1 cellular context compared by ENCODE assay signal in genomic region chr20:31514154-31515071, GRCh38.
A peak's percentile ranks its signal among the peaks of the same experiment; 100 is the strongest.
TF ChIP-seq lines count a peak whose summit lies in the region.

TSS of gene HM13 (plus strand) at chr20:31514442. CDS start at chr20:31514552, 110 bp downstream.

TF ChIP-seq in HepG2, 621 proteins besides CTCF, POLR2A, EP300 and RAD21 (continued from another document and continues in another):
- TF ChIP-seq ARID5B (CRISPR knock-in tag; IDR thresholded peaks at IDR 0.05) (peak; percentile 73), RCOR2 (CRISPR knock-in tag; IDR thresholded peaks at IDR 0.05) (no peak), ZBTB10 (CRISPR knock-in tag; IDR thresholded peaks at IDR 0.05; ENCODE audit: borderline replicate concordance) (peak; percentile 51; the same call in 1 of the 2 replicates), ZNF101 (CRISPR knock-in tag; IDR thresholded peaks at IDR 0.05; ENCODE audit: borderline replicate concordance, low read depth) (peak; percentile 84; the same call in 1 of the 2 replicates), ZNF552 (CRISPR knock-in tag; IDR thresholded peaks at IDR 0.05; ENCODE audit: borderline replicate concordance) (peak; percentile 96), SUZ12 (IDR thresholded peaks at IDR 0.05; ENCODE audit: low read depth, low read length) (no peak), E2F2 (CRISPR knock-in tag; IDR thresholded peaks at IDR 0.05; ENCODE audit: borderline replicate concordance) (peak; percentile 95; the same call in 1 of the 2 replicates), ZNF350 (CRISPR knock-in tag; IDR thresholded peaks at IDR 0.05; ENCODE audit: borderline replicate concordance, low read depth) (peak; percentile 85), ZNF776 (CRISPR knock-in tag; IDR thresholded peaks at IDR 0.05) (peak; percentile 96), DMAP1 (CRISPR knock-in tag; IDR thresholded peaks at IDR 0.05) (peak; percentile 99), ATF3 (CRISPR knock-in tag; IDR thresholded peaks at IDR 0.05) (peak; percentile 70), YEATS4 (CRISPR knock-in tag; IDR thresholded peaks at IDR 0.05; ENCODE audit: borderline replicate concordance) (peak; percentile 100), ZNF839 (CRISPR knock-in tag; IDR thresholded peaks at IDR 0.05; ENCODE audit: borderline replicate concordance) (peak; percentile 79; the same call in 1 of the 2 replicates), SNAPC4 (CRISPR knock-in tag; IDR thresholded peaks at IDR 0.05) (0 out of 2 replicates have a peak, but pooled peaks have one; percentile 2), MATR3 (CRISPR knock-in tag; IDR thresholded peaks at IDR 0.05) (no peak), THAP7 (CRISPR knock-in tag; IDR thresholded peaks at IDR 0.05) (peak; percentile 61), RBM39 (IDR thresholded peaks at IDR 0.05; ENCODE audit: low read depth, low read length, poor library complexity, severe bottlenecking) (peak; percentile 98), ZNF136 (CRISPR knock-in tag; IDR thresholded peaks at IDR 0.05; ENCODE audit: low read depth) (no peak), KDM2A (CRISPR knock-in tag; IDR thresholded peaks at IDR 0.05; ENCODE audit: borderline replicate concordance, low read depth) (peak; percentile 95), PPARG (CRISPR knock-in tag; conservative IDR thresholded peaks at IDR 0.05) (peak; percentile 32), MYNN (CRISPR knock-in tag; IDR thresholded peaks at IDR 0.05; ENCODE audit: low read depth) (0 out of 2 replicates have a peak, but pooled peaks have one; percentile 52), EHMT2 (IDR thresholded peaks at IDR 0.05; ENCODE audit: borderline replicate concordance, low read depth, low read length) (no peak), CBX5 (CRISPR knock-in tag; IDR thresholded peaks at IDR 0.05; ENCODE audit: borderline replicate concordance) (0 out of 2 replicates have a peak, but pooled peaks have one; percentile 68), ZNF512B (CRISPR knock-in tag; IDR thresholded peaks at IDR 0.05; ENCODE audit: borderline replicate concordance) (peak; percentile 82; the same call in 1 of the 2 replicates), SIX4 (CRISPR knock-in tag; IDR thresholded peaks at IDR 0.05) (peak; percentile 41), BORCS8-MEF2B (CRISPR knock-in tag; IDR thresholded peaks at IDR 0.05) (peak; percentile 71), SOX6 (IDR thresholded peaks at IDR 0.05) (no peak), SOX6 (CRISPR knock-in tag; IDR thresholded peaks at IDR 0.05) (peak; percentile 61; the same call in 1 of the 2 replicates), MTF1 (CRISPR knock-in tag; IDR thresholded peaks at IDR 0.05) (no peak; the same call in 1 of the 2 replicates), SP5 (CRISPR knock-in tag; IDR thresholded peaks at IDR 0.05; ENCODE audit: borderline replicate concordance, low read depth) (peak; percentile 49; the same call in 1 of the 2 replicates), CBX2 (IDR thresholded peaks at IDR 0.05; ENCODE audit: low read depth, low read length) (no peak), CBX2 (CRISPR knock-in tag; IDR thresholded peaks at IDR 0.05; ENCODE audit: low read depth) (no peak), ATF1 (CRISPR knock-in tag; IDR thresholded peaks at IDR 0.05) (no peak), ZNF629 (CRISPR knock-in tag; conservative IDR thresholded peaks at IDR 0.05) (no peak), NAIF1 (CRISPR knock-in tag; IDR thresholded peaks at IDR 0.05; ENCODE audit: borderline replicate concordance) (peak; percentile 90), LCORL (IDR thresholded peaks at IDR 0.05) (no peak), LCORL (CRISPR knock-in tag; IDR thresholded peaks at IDR 0.05) (peak; percentile 23; the same call in 1 of the 2 replicates), ZSCAN21 (CRISPR knock-in tag; IDR thresholded peaks at IDR 0.05; ENCODE audit: borderline replicate concordance) (peak; percentile 95), ZGPAT (CRISPR knock-in tag; IDR thresholded peaks at IDR 0.05) (peak; percentile 92)
